Comparison of ENCODE assay signal across 9 cellular contexts in genomic region chr5:10485142-10485795, GRCh38. TPM values are rescaled to one million over a fixed set of nuclear protein-coding genes. Genes with fewer than 3 reads are reported as not detected.
DNase-seq lines count a peak whose midpoint lies in the region; ATAC-seq and TF ChIP-seq lines count a peak whose summit lies in the region.
"Had no signal": no experiment of that assay in that cellular context is flagged by ENCODE, and none has a peak within 500 bp of the region (broad histone marks: within the 10 kb centered on the region; RNA-seq: fewer than 3 reads in every experiment).

No MANE protein-coding gene starts in this region.

- no peak overlapping the region for H3K9ac ChIP-seq in colonic mucosa (ENCODE audit: low read depth in 2 of 2, low read length in 2 of 2)

- H3K27me3 ChIP-seq in colonic mucosa: no peaks in the 10 kb centered on the region
- H3K27me3 ChIP-seq: dorsolateral prefrontal cortex had no signal

- no peaks in the 10 kb centered on the region for H3K36me3 ChIP-seq in colonic mucosa

- no peaks in the 10 kb centered on the region for H3K9me3 ChIP-seq in colonic mucosa

- H3K36me3 Mint-ChIP-seq in chondrocyte (ENCODE audit: low read depth): no peaks in the 10 kb centered on the region
- no peaks in the 10 kb centered on the region for H3K36me3 Mint-ChIP-seq in mesothelial cell of epicardium

- peaks cover 38% of the 10 kb centered on the region for H3K4me1 Mint-ChIP-seq in chondrocyte (ENCODE audit: low read depth)
- H3K4me1 Mint-ChIP-seq in mesothelial cell of epicardium: peaks cover 16% of the 10 kb centered on the region

- H3K27me3 Mint-ChIP-seq in chondrocyte (ENCODE audit: low read depth): peaks cover 5% of the 10 kb centered on the region
- H3K27me3 Mint-ChIP-seq in mesothelial cell of epicardium (ENCODE audit: low read depth): no peaks in the 10 kb centered on the region

- H3K27ac ChIP-seq in colonic mucosa: no peak overlapping the region

- H3K9me3 Mint-ChIP-seq in chondrocyte (ENCODE audit: low read depth) (no peaks in the 10 kb centered on the region), mesothelial cell of epicardium (peaks cover 7% of the 10 kb centered on the region)

- H3K4me3 Mint-ChIP-seq in chondrocyte (ENCODE audit: unreplicated experiment) (no peak overlapping the region), mesothelial cell of epicardium (no peak overlapping the region)

- peaks cover 4% of the 10 kb centered on the region for H3K4me1 ChIP-seq in colonic mucosa

- DNase-seq in Ammon's horn (ENCODE audit: low spot score) (peak; percentile 42), LHCN-M2 (ENCODE audit: low read depth) (peak; percentile 85), chondrocyte (ENCODE audit: low spot score) (no peak), mesothelial cell of epicardium (ENCODE audit: low spot score in 2 of 2, unreplicated experiment in 2 of 2) (no peak), colonic mucosa (no peak), G401 (ENCODE audit: low spot score) (no peak)

- ATAC-seq in GM19455 (IDR thresholded peaks at IDR 0.05; ENCODE audit: unreplicated experiment) (no peak), HG02678 (IDR thresholded peaks at IDR 0.05; ENCODE audit: unreplicated experiment) (no peak)

- H3K27ac Mint-ChIP-seq in chondrocyte (ENCODE audit: unreplicated experiment) (peak overlapping the region; percentile 81), mesothelial cell of epicardium (peak overlapping the region; percentile 52)

- intact Hi-C loops in colonic mucosa (cut with DNase I): no loop called here

- in situ Hi-C loops in G401 (cut with HindIII; ENCODE audit: low sequenced_read_pairs): no loop called here

- TF ChIP-seq CTCF in chondrocyte (IDR thresholded peaks at IDR 0.05) (no peak), mesothelial cell of epicardium (IDR thresholded peaks at IDR 0.05; ENCODE audit: unreplicated experiment) (no peak), colonic mucosa (IDR thresholded peaks at IDR 0.05) (no peak)

- no peak overlapping the region for H3K4me3 ChIP-seq in colonic mucosa
- H3K4me3 ChIP-seq: dorsolateral prefrontal cortex had no signal

RNA-seq across cellular contexts. Expression of gene ROPN1L, which starts 43.6 kb away (rescaled TPM):
- 1.1 and 1.3 TPM in 2 replicates for total RNA-seq in LHCN-M2 (2014; rRNA removed)
- polyA plus RNA-seq in LHCN-M2 (2012): 0.72 TPM
- 0.37 to 0.64 TPM (median 0.39 TPM) in 3 replicates for total RNA-seq in chondrocyte
- total RNA-seq in mesothelial cell of epicardium: 0.23 to 0.45 TPM in 2 of 3 replicates, not detected in the other
- not detected for total RNA-seq in colonic mucosa
- 4.0 TPM in 1 of 2 replicates, not detected in the other for total RNA-seq in G401 (2014; rRNA removed; shearing (Covaris generic))

Comparison
In these comparisons a context has a peak if more than half of its experiments do, and no peak if none do; other contexts are left out.
1. DNase-seq: peak in Ammon's horn (single experiment) and LHCN-M2 (single experiment); none in chondrocyte (single experiment), mesothelial cell of epicardium (0 of 2), colonic mucosa (single experiment) and G401 (single experiment).